Comparison of ENCODE assay signal across 17 cellular contexts in the genomic region with DNA sequence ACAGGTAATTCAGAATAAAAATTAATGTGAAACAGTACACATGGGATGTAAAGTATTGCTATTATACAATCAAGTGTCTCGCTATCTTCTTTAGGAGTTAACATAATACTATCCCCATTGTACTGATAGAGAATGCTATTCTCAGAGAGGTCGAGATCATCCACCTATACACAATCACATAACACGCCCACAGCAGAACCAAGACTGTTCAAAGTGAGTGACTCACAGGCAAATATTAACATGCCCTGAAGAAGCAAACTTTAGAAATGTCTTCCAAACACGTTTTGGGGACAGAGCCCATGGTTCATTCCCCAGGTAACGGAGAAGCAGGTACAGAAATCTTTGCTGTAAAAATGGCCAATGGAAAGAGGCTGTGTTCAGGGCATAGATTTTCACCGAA. TPM values are rescaled to one million over a fixed set of nuclear protein-coding genes. Genes with fewer than 3 reads are reported as not detected.
DNase-seq lines count a peak whose midpoint lies in the region; ATAC-seq, FAIRE-seq and TF ChIP-seq lines count a peak whose summit lies in the region.
"Had no signal": no experiment of that assay in that cellular context is flagged by ENCODE, and none has a peak within 500 bp of the region (broad histone marks: within the 10 kb centered on the region; RNA-seq: fewer than 3 reads in every experiment).

No MANE protein-coding gene starts in this region.

- H3K36me3 ChIP-seq in PC-3 (ENCODE audit: low read depth, low read length) (no peaks in the 10 kb centered on the region), bronchial epithelial cell (ENCODE audit: control insufficient read depth, insufficient read depth, low read length) (no peaks in the 10 kb centered on the region)
- H3K36me3 ChIP-seq: BLaER1 had no signal

- H3K4me3 Mint-ChIP-seq in activated T-helper 2 cell treated with anti-CD3 and anti-CD28 coated beads, Interferon-gamma antibody, Interleukin-2, Interleukin-4, amounts not matched to agents 10 μg/mL and 5 μg/mL and 100 μg/mL, durations not matched to agents 14 hours and 24 hours and 36 hours (ENCODE audit: low read depth): no peak overlapping the region
- H3K4me3 Mint-ChIP-seq: CD14-positive monocyte; CD8-positive, alpha-beta T cell; H9 had no signal

- peaks cover 22% of the 10 kb centered on the region for H3K4me1 ChIP-seq in PC-3 (ENCODE audit: insufficient read depth, low read length)
- H3K4me1 ChIP-seq: BLaER1 had no signal

- 0 out of 2 replicates have a peak overlapping the region, but pooled peaks have one; percentile 30 for H3K4me2 ChIP-seq in PC-3 (ENCODE audit: low read length)
- H3K4me2 ChIP-seq: BLaER1 had no signal

- no peaks in the 10 kb centered on the region for H3F3A ChIP-seq in PC-3 (ENCODE audit: low read length, unreplicated experiment)

- intact Hi-C loops in PC-3 (cut with micrococcal nuclease): no loop called here
- intact Hi-C loops in activated T-helper 2 cell treated with anti-CD3 and anti-CD28 coated beads, Interferon-gamma antibody, Interleukin-2, Interleukin-4, amounts not matched to agents 10 μg/mL and 5 μg/mL and 100 μg/mL, durations not matched to agents 14 hours and 24 hours and 36 hours (cut with micrococcal nuclease): no loop called here

- CTCF ChIA-PET in PC-3 (lab: Charles Lee): no interaction called here

- no peak overlapping the region for H3K9ac ChIP-seq in PC-3 (ENCODE audit: low read length)
- H3K9ac ChIP-seq: BLaER1 had no signal

- H4K20me1 ChIP-seq in PC-3 (ENCODE audit: low read length): no peaks in the 10 kb centered on the region
- H4K20me1 ChIP-seq: BLaER1 had no signal

- H3K4me3 ChIP-seq in PC-3 (ENCODE audit: low read length): no peak overlapping the region
- H3K4me3 ChIP-seq in bronchial epithelial cell (ENCODE audit: low read depth, low read length): no peak overlapping the region
- H3K4me3 ChIP-seq: BLaER1, GM12878 had no signal

- no peak for TF ChIP-seq CTCF in PC-3 (conservative IDR thresholded peaks at IDR 0.05; ENCODE audit: low read depth, low read length)
- TF ChIP-seq CTCF in bronchial epithelial cell (IDR thresholded peaks at IDR 0.05; ENCODE audit: insufficient read depth, low read length, severe bottlenecking): no peak

- H3K27me3 ChIP-seq in PC-3 (ENCODE audit: low read length): no peaks in the 10 kb centered on the region
- no peaks in the 10 kb centered on the region for H3K27me3 ChIP-seq in bronchial epithelial cell (ENCODE audit: control insufficient read depth, insufficient read depth, low read length)
- H3K27me3 ChIP-seq: BLaER1 had no signal

- TF ChIP-seq POLR2A in GM12892 (IDR thresholded peaks at IDR 0.05; ENCODE audit: low read depth, low read length): no peak

- POLR2A ChIA-PET in PC-3 (lab: Charles Lee; ENCODE audit: unreplicated experiment): no interaction called here

- no peaks in the 10 kb centered on the region for H3K27me3 Mint-ChIP-seq in activated T-helper 2 cell treated with anti-CD3 and anti-CD28 coated beads, Interferon-gamma antibody, Interleukin-2, Interleukin-4, amounts not matched to agents 10 μg/mL and 5 μg/mL and 100 μg/mL, durations not matched to agents 14 hours and 24 hours and 36 hours (ENCODE audit: low read depth)

- no peaks in the 10 kb centered on the region for H3K79me2 ChIP-seq in PC-3 (ENCODE audit: low read length)

- no peak overlapping the region for H3K27ac Mint-ChIP-seq in activated T-helper 2 cell treated with anti-CD3 and anti-CD28 coated beads, Interferon-gamma antibody, Interleukin-2, Interleukin-4, amounts not matched to agents 10 μg/mL and 5 μg/mL and 100 μg/mL, durations not matched to agents 14 hours and 24 hours and 36 hours
- H3K27ac Mint-ChIP-seq: CD14-positive monocyte; CD8-positive, alpha-beta T cell; H9 had no signal

- no TSS peak for BruUV-seq in PC-3 (replicated peaks; lab: Mats Ljungman, UMichigan)

- H3K9me3 Mint-ChIP-seq in activated T-helper 2 cell treated with anti-CD3 and anti-CD28 coated beads, Interferon-gamma antibody, Interleukin-2, Interleukin-4, amounts not matched to agents 10 μg/mL and 5 μg/mL and 100 μg/mL, durations not matched to agents 14 hours and 24 hours and 36 hours: no peaks in the 10 kb centered on the region
- H3K9me3 Mint-ChIP-seq: CD8-positive, alpha-beta T cell had no signal

- no peak overlapping the region for H2AFZ ChIP-seq in PC-3 (ENCODE audit: low read length)

- no peak overlapping the region for H3K27ac ChIP-seq in PC-3 (ENCODE audit: low read length)
- H3K27ac ChIP-seq: BLaER1 had no signal

- no peaks in the 10 kb centered on the region for H3K36me3 Mint-ChIP-seq in activated T-helper 2 cell treated with anti-CD3 and anti-CD28 coated beads, Interferon-gamma antibody, Interleukin-2, Interleukin-4, amounts not matched to agents 10 μg/mL and 5 μg/mL and 100 μg/mL, durations not matched to agents 14 hours and 24 hours and 36 hours (ENCODE audit: low read depth)
- H3K36me3 Mint-ChIP-seq: CD14-positive monocyte; CD8-positive, alpha-beta T cell had no signal

- H3K9me3 ChIP-seq in PC-3 (ENCODE audit: low read length): no peaks in the 10 kb centered on the region
- H3K9me3 ChIP-seq: BLaER1 had no signal

- H3K9me2 ChIP-seq in PC-3 (replicated peaks; ENCODE audit: low read length): no peaks in the 10 kb centered on the region

- DNase-seq in GM12892 (ENCODE audit: insufficient read length) (no peak), PC-3 (peak; percentile 41), bronchial epithelial cell (ENCODE audit: low read depth) (peak; percentile 58), putamen (ENCODE audit: low spot score) (peak; percentile 0), CD1c-positive myeloid dendritic cell (ENCODE audit: extremely low spot score) (no peak), OCI-M2 (lab: John Stamatoyannopoulos, UW; ENCODE audit: unreplicated experiment) (no peak)
- no peak for DNase-seq in activated T-helper 2 cell treated with anti-CD3 and anti-CD28 coated beads, Interferon-gamma antibody, Interleukin-2, Interleukin-4, amounts not matched to agents 10 μg/mL and 5 μg/mL and 100 μg/mL, durations not matched to agents 14 hours and 24 hours and 36 hours (ENCODE audit: low spot score)
- DNase-seq: Calu3; CD8-positive, alpha-beta T cell; DMS79 treated with DMSO at 0.1 percent for 48 hours; H9 had no signal

- peak; percentile 24 for FAIRE-seq in GM12892 (lab: Jason Lieb, UNC)
- no peak for FAIRE-seq in bronchial epithelial cell (lab: Jason Lieb, UNC)
- FAIRE-seq: A204.1, GM12878, GM19239, H1 had no signal

- no peaks in the 10 kb centered on the region for H3K4me1 Mint-ChIP-seq in activated T-helper 2 cell treated with anti-CD3 and anti-CD28 coated beads, Interferon-gamma antibody, Interleukin-2, Interleukin-4, amounts not matched to agents 10 μg/mL and 5 μg/mL and 100 μg/mL, durations not matched to agents 14 hours and 24 hours and 36 hours (ENCODE audit: low read depth)
- H3K4me1 Mint-ChIP-seq: CD14-positive monocyte, H9 had no signal

- ATAC-seq in PC-3: peak; percentile 72
- ATAC-seq: CD8-positive, alpha-beta T cell; GM12878 had no signal

RNA-seq across cellular contexts. Expression of gene PHKA2, which starts 50.1 kb away (rescaled TPM):
- 12.3 TPM for polyA plus RNA-seq in GM12892 (2012; ENCODE audit: missing spikeins)
- total RNA-seq in PC-3 (2014; rRNA removed) (24.6 and 35.5 TPM in 2 replicates), bronchial epithelial cell (16.6 and 17.8 TPM in 2 replicates)
- total RNA-seq in activated T-helper 2 cell treated with anti-CD3 and anti-CD28 coated beads, Interferon-gamma antibody, Interleukin-2, Interleukin-4, amounts not matched to agents 10 μg/mL and 5 μg/mL and 100 μg/mL, durations not matched to agents 14 hours and 24 hours and 36 hours: 20.9 and 22.0 TPM in 2 replicates

Comparison
In these comparisons a context has a peak if more than half of its experiments do, and no peak if none do; other contexts are left out.
1. DNase-seq: peak in PC-3 (single experiment), bronchial epithelial cell (single experiment) and putamen (single experiment); none in GM12892 (single experiment), CD1c-positive myeloid dendritic cell (single experiment), OCI-M2 (single experiment) and activated T-helper 2 cell treated with anti-CD3 and anti-CD28 coated beads, Interferon-gamma antibody, Interleukin-2, Interleukin-4, amounts not matched to agents 10 μg/mL and 5 μg/mL and 100 μg/mL, durations not matched to agents 14 hours and 24 hours and 36 hours (single experiment).